ENCODE assay signal across 10 cellular contexts in genomic region chr1:198671136-198671535, GRCh38.
DNase-seq lines count a peak whose midpoint lies in the region; ATAC-seq and TF ChIP-seq lines count a peak whose summit lies in the region.
"Had no signal": no experiment of that assay in that cellular context is flagged by ENCODE, and none has a peak within 500 bp of the region (broad histone marks: within the 10 kb centered on the region; RNA-seq: fewer than 3 reads in every experiment).

No MANE protein-coding gene starts in this region.

- H3K9ac ChIP-seq in MM.1S (ENCODE audit: low read length) = no peak overlapping the region

- H3K4me3 Mint-ChIP-seq in activated naive CD8-positive, alpha-beta T cell treated with anti-CD3 and anti-CD28 coated beads, Interleukin-2, amount 50 U/mL, for 24 hours = peak overlapping the region; percentile 23

- H4K20me1 ChIP-seq in MM.1S (ENCODE audit: insufficient read depth, low read length) = no peaks in the 10 kb centered on the region

- H3K9me3 Mint-ChIP-seq in activated naive CD8-positive, alpha-beta T cell treated with anti-CD3 and anti-CD28 coated beads, Interleukin-2, amount 50 U/mL, for 24 hours = no peaks in the 10 kb centered on the region

- peaks cover 90% of the 10 kb centered on the region for H3K4me1 Mint-ChIP-seq in activated naive CD8-positive, alpha-beta T cell treated with anti-CD3 and anti-CD28 coated beads, Interleukin-2, amount 50 U/mL, for 24 hours

- H3K27ac Mint-ChIP-seq in activated naive CD8-positive, alpha-beta T cell treated with anti-CD3 and anti-CD28 coated beads, Interleukin-2, amount 50 U/mL, for 24 hours = peak overlapping the region; percentile 86

- no peak overlapping the region for H3K4me3 ChIP-seq in MM.1S (ENCODE audit: low read length)

- DNase-seq in DMS 273 (lab: John Stamatoyannopoulos, UW; ENCODE audit: unreplicated experiment) = peak; percentile 31
- DNase-seq in GM20000 (ENCODE audit: low spot score) = peak; percentile 18
- DNase-seq in MM.1S = peak; percentile 53
- no peak for DNase-seq in activated naive CD8-positive, alpha-beta T cell treated with anti-CD3 and anti-CD28 coated beads, Interleukin-2, amount 50 U/mL, for 24 hours
- DNase-seq in epidermal melanocyte (ENCODE audit: insufficient read length, low spot score) = no peak
- no peak for DNase-seq in HUDEP-2 (lab: John Stamatoyannopoulos, UW; ENCODE audit: unreplicated experiment in 76 of 76)
- DNase-seq in HK-2 (ENCODE audit: unreplicated experiment) = no peak
- DNase-seq: kidney glomerular epithelial cell, NCI-H1436 treated with DMSO at 0.1 percent for 48 hours had no signal

- no peaks in the 10 kb centered on the region for H3K27me3 Mint-ChIP-seq in activated naive CD8-positive, alpha-beta T cell treated with anti-CD3 and anti-CD28 coated beads, Interleukin-2, amount 50 U/mL, for 24 hours

- H3K9me2 ChIP-seq in MM.1S (replicated peaks; ENCODE audit: insufficient read depth, low read length) = no peaks in the 10 kb centered on the region

- no peaks in the 10 kb centered on the region for H3K9me3 ChIP-seq in MM.1S (replicated peaks; ENCODE audit: insufficient read depth, low read length)

- H3K4me2 ChIP-seq in MM.1S (ENCODE audit: low read depth, low read length) = 0 out of 2 replicates have a peak overlapping the region, but pooled peaks have one; percentile 13

- H3K27me3 ChIP-seq in MM.1S (replicated peaks; ENCODE audit: insufficient read depth, low read length) = no peaks in the 10 kb centered on the region

- ATAC-seq in activated naive CD8-positive, alpha-beta T cell treated with anti-CD3 and anti-CD28 coated beads, Interleukin-2, amount 50 U/mL, for 24 hours = no peak
- ATAC-seq in HG02870 (IDR thresholded peaks at IDR 0.05; ENCODE audit: unreplicated experiment) = no peak

- peaks cover 58% of the 10 kb centered on the region for H3K36me3 Mint-ChIP-seq in activated naive CD8-positive, alpha-beta T cell treated with anti-CD3 and anti-CD28 coated beads, Interleukin-2, amount 50 U/mL, for 24 hours (ENCODE audit: low read depth)

- no peaks in the 10 kb centered on the region for H3K36me3 ChIP-seq in MM.1S (replicated peaks; ENCODE audit: insufficient read depth, low read length)

- TF ChIP-seq CTCF in GM20000 (IDR thresholded peaks at IDR 0.05; ENCODE audit: extremely low read depth, missing control alignments) (no peak), MM.1S (IDR thresholded peaks at IDR 0.05; ENCODE audit: low read length) (no peak)

- H3K4me1 ChIP-seq in MM.1S (ENCODE audit: low read length) = peaks cover 42% of the 10 kb centered on the region

- H3F3A ChIP-seq in MM.1S (ENCODE audit: insufficient read depth, low read length) = peaks cover 20% of the 10 kb centered on the region

- H3K79me2 ChIP-seq in MM.1S (ENCODE audit: low read length) = no peaks in the 10 kb centered on the region

- no peak overlapping the region; the same call in 1 of the 2 replicates for H3K27ac ChIP-seq in MM.1S (ENCODE audit: low read length)

- H2AFZ ChIP-seq in MM.1S (ENCODE audit: low read length) = no peak overlapping the region

Comparison
In these comparisons a context has a peak if more than half of its experiments do, and no peak if none do; other contexts are left out.
1. DNase-seq: peak in DMS 273 (single experiment), GM20000 (single experiment) and MM.1S (single experiment); none in activated naive CD8-positive, alpha-beta T cell treated with anti-CD3 and anti-CD28 coated beads, Interleukin-2, amount 50 U/mL, for 24 hours (single experiment), epidermal melanocyte (single experiment), HUDEP-2 (0 of 76) and HK-2 (single experiment).